In genomic region chr9:132372177-132373095, GRCh38 we compare ENCODE assay signal across 8 cellular contexts. TPM values are rescaled to one million over a fixed set of nuclear protein-coding genes. Genes with fewer than 3 reads are reported as not detected.
DNase-seq lines count a peak whose midpoint lies in the region; ATAC-seq, FAIRE-seq and TF ChIP-seq lines count a peak whose summit lies in the region.

No MANE protein-coding gene starts in this region.

- H3K27ac ChIP-seq in OCI-LY1 (ENCODE audit: low read depth, low read length, poor library complexity, severe bottlenecking) (no peak overlapping the region), H9 (ENCODE audit: insufficient read length, low read depth, low read length) (no peak overlapping the region)

- no peak overlapping the region for H2BK20ac ChIP-seq in H9 (ENCODE audit: low read depth, low read length, poor library complexity, severe bottlenecking)

- H3K4me2 ChIP-seq in OCI-LY1 (ENCODE audit: low read length) (peak overlapping the region; percentile 10; the same call in 1 of the 2 replicates), H9 (ENCODE audit: insufficient read depth, insufficient read length, low read length) (no peak overlapping the region)

- H3K4me3 Mint-ChIP-seq in naive B cell (peak overlapping the region in 7 of 8 donors; percentile 58 to 90 (median 87)), H9 (no peak overlapping the region), nephron progenitor cell (no peak overlapping the region)

- H3K18ac ChIP-seq in H9 (ENCODE audit: insufficient read length, low read depth, low read length): no peak overlapping the region

- H3K27ac Mint-ChIP-seq in naive B cell (peak overlapping the region; percentile 82 to 98 (median 92)), H9 (peak overlapping the region in 1 of 3 experiments; percentile 69; a peak in 1 of 7 replicates), nephron progenitor cell (no peak overlapping the region)

- H3K4me1 Mint-ChIP-seq in naive B cell (peaks cover 28 to 56% (median 48%) of the 10 kb centered on the region in 3 donors), H9 (peaks cover 2 to 3% of the 10 kb centered on the region in 2 experiments; a peak in 2 of 4 replicates), nephron progenitor cell (peaks cover 32% of the 10 kb centered on the region)

- no peak overlapping the region for H4K5ac ChIP-seq in H9 (ENCODE audit: insufficient read length, low read depth, low read length)

- H3K9me2 ChIP-seq in OCI-LY1 (ENCODE audit: low read depth, low read length): no peaks in the 10 kb centered on the region

- peak; percentile 35 for FAIRE-seq in D721Med (lab: Jason Lieb, UNC)

- H4K20me1 ChIP-seq in OCI-LY1 (ENCODE audit: insufficient read depth, low read length): no peaks in the 10 kb centered on the region
- H4K20me1 ChIP-seq in H9 (ENCODE audit: control insufficient read depth, insufficient read depth, insufficient read length): no peaks in the 10 kb centered on the region

- TF ChIP-seq CTCF in D721Med (IDR thresholded peaks at IDR 0.05; ENCODE audit: insufficient read depth, missing control alignments): no peak
- no peak for TF ChIP-seq CTCF in OCI-LY1 (IDR thresholded peaks at IDR 0.05; ENCODE audit: low read length)
- TF ChIP-seq CTCF in H9 (conservative IDR thresholded peaks at IDR 0.05): no peak
- no peak for TF ChIP-seq CTCF in nephron progenitor cell (IDR thresholded peaks at IDR 0.05)

- H3K27me3 Mint-ChIP-seq in naive B cell: no peaks in the 10 kb centered on the region
- H3K27me3 Mint-ChIP-seq in H9 (ENCODE audit: low read depth): no peaks in the 10 kb centered on the region; the same call in 1 of the 2 replicates
- peaks cover 5% of the 10 kb centered on the region for H3K27me3 Mint-ChIP-seq in nephron progenitor cell (ENCODE audit: low read depth, poor library complexity)

- WGBS in H9 (ENCODE audit: extremely low coverage, insufficient read length, low lambda C conversion rate): no CpG with 5 or more reads among the region's 14 CpGs

- no peak overlapping the region for H3K4ac ChIP-seq in H9 (ENCODE audit: low read depth, low read length)

- H3K56ac ChIP-seq in H9 (ENCODE audit: insufficient read length, low read depth, low read length): no peak overlapping the region

- H2AK5ac ChIP-seq in H9 (ENCODE audit: insufficient read length, low read length): no peak overlapping the region

- no peak overlapping the region for H2BK120ac ChIP-seq in H9 (ENCODE audit: low read depth, low read length, poor library complexity, severe bottlenecking)

- H2AFZ ChIP-seq in OCI-LY1 (ENCODE audit: low read length) (no peak overlapping the region), H9 (ENCODE audit: low read length) (no peak overlapping the region)

- no peak overlapping the region for H4K91ac ChIP-seq in H9 (ENCODE audit: insufficient read length, low read depth, low read length)

- no peak overlapping the region for H4K8ac ChIP-seq in H9 (replicated peaks; ENCODE audit: insufficient read length, low read depth, low read length)

- H3K79me2 ChIP-seq in OCI-LY1 (ENCODE audit: insufficient read depth, low read length) (no peaks in the 10 kb centered on the region), H9 (ENCODE audit: insufficient read depth, low read length) (no peaks in the 10 kb centered on the region)

- 0 out of 2 replicates have a peak, but pooled peaks cover 5% of the 10 kb centered on the region for H3F3A ChIP-seq in OCI-LY1 (ENCODE audit: insufficient read depth, low read length)

- no peaks in the 10 kb centered on the region for H3K23me2 ChIP-seq in H9 (ENCODE audit: insufficient read length, low read depth, low read length, poor library complexity, severe bottlenecking)

- no peak overlapping the region for H3K9ac ChIP-seq in OCI-LY1 (ENCODE audit: low read length)
- no peak overlapping the region for H3K9ac ChIP-seq in H9 (ENCODE audit: extremely low read depth, insufficient read length, low read length)

- H3K36me3 Mint-ChIP-seq in naive B cell: peaks cover 0 to 4% of the 10 kb centered on the region in 2 donors
- no peaks in the 10 kb centered on the region; a peak in 1 of 7 replicates for H3K36me3 Mint-ChIP-seq in H9 (ENCODE audit: insufficient read depth in 1 of 3, low read depth in 3 of 3)
- H3K36me3 Mint-ChIP-seq in nephron progenitor cell (ENCODE audit: low read depth): no peaks in the 10 kb centered on the region

- H3K4me1 ChIP-seq in OCI-LY1 (ENCODE audit: insufficient read depth, low read length, severe bottlenecking) (peaks cover 30% of the 10 kb centered on the region), H9 (ENCODE audit: insufficient read depth, low read length) (no peaks in the 10 kb centered on the region)

- H3K14ac ChIP-seq in H9 (ENCODE audit: insufficient read depth, low read length): no peak overlapping the region

- H3K9me3 ChIP-seq in OCI-LY1 (ENCODE audit: low read length) (no peaks in the 10 kb centered on the region), H9 (ENCODE audit: control insufficient read depth, low read depth, low read length) (peaks cover 4% of the 10 kb centered on the region)

- H2BK12ac ChIP-seq in H9 (ENCODE audit: insufficient read length, low read depth, low read length): no peak overlapping the region

- peaks cover 21% of the 10 kb centered on the region for H3K36me3 ChIP-seq in OCI-LY1 (ENCODE audit: insufficient read depth, low read length)

- no peaks in the 10 kb centered on the region for H3K79me1 ChIP-seq in H9 (ENCODE audit: insufficient read depth, low read depth, low read length, poor library complexity, severe bottlenecking)

- no peak overlapping the region for H3K23ac ChIP-seq in H9 (ENCODE audit: insufficient read length, low read depth, low read length)

- peak; percentile 51 to 61 for ATAC-seq in naive B cell (ENCODE audit: low read depth in 2 of 2)

- H2BK15ac ChIP-seq in H9 (ENCODE audit: low read depth, low read length): no peak overlapping the region

- no peak overlapping the region for H3K4me3 ChIP-seq in OCI-LY1 (ENCODE audit: low read depth, low read length, poor library complexity, severe bottlenecking)

- H3K9me3 Mint-ChIP-seq in naive B cell (no peaks in the 10 kb centered on the region), H9 (no peaks in the 10 kb centered on the region), nephron progenitor cell (no peaks in the 10 kb centered on the region)

- peak; percentile 58 for DNase-seq in D721Med (ENCODE audit: insufficient read length, low spot score)
- DNase-seq in dermis microvascular lymphatic vessel endothelial cell (ENCODE audit: low read depth in 2 of 2): peak; percentile 91 to 99
- DNase-seq in naive B cell: no peak
- no peak for DNase-seq in NCI-H345 (lab: John Stamatoyannopoulos, UW)
- DNase-seq in NCI-H2196 (lab: John Stamatoyannopoulos, UW; ENCODE audit: unreplicated experiment): no peak
- no peak for DNase-seq in H9
- no peak for DNase-seq in nephron progenitor cell

- no peaks in the 10 kb centered on the region for H3K27me3 ChIP-seq in OCI-LY1 (ENCODE audit: insufficient read depth, low read length)
- no peaks in the 10 kb centered on the region for H3K27me3 ChIP-seq in H9 (ENCODE audit: insufficient read depth, low read length)

- H2BK5ac ChIP-seq in H9 (ENCODE audit: insufficient read length, low read length): no peak overlapping the region

- H3T11ph ChIP-seq in H9 (ENCODE audit: low read length): no peak overlapping the region

RNA-seq across cellular contexts. Expression of gene SETX, which starts 17.6 kb away (rescaled TPM):
- total RNA-seq in dermis microvascular lymphatic vessel endothelial cell (57.0 and 76.0 TPM in 2 replicates), H9 (2021) (43.1 and 44.3 TPM in 2 replicates)
- 10 to 100 TPM; 12.7 to 70.1 (median 46.5) TPM for polyA plus RNA-seq in naive B cell (ENCODE audit: low read depth in 6 of 6)

RNA-seq across cellular contexts. Expression of gene TTF1, which starts 34.2 kb away (rescaled TPM):
- total RNA-seq in dermis microvascular lymphatic vessel endothelial cell (7.4 and 7.7 TPM in 2 replicates), H9 (2021) (24.2 and 26.9 TPM in 2 replicates)
- 10 to 100 TPM in 1 of 6 donors, 1 to 10 TPM in 5; 4.3 to 11.6 (median 8.9) TPM for polyA plus RNA-seq in naive B cell (ENCODE audit: low read depth in 6 of 6)

RNA-seq across cellular contexts. Expression of gene CFAP77, which starts 37.6 kb away (rescaled TPM):
- total RNA-seq in dermis microvascular lymphatic vessel endothelial cell: 0.13 TPM in 1 of 2 replicates, not detected in the other
- polyA plus RNA-seq in naive B cell (ENCODE audit: low read depth in 6 of 6): under 1 TPM in 1 of 6 donors, not detected in 5; 0.16 TPM
- 0.72 and 0.86 TPM in 2 replicates for total RNA-seq in H9 (2021)

Comparison
In these comparisons a context has a peak if more than half of its experiments do, and no peak if none do; other contexts are left out.
1. DNase-seq: peak in D721Med (single experiment) and dermis microvascular lymphatic vessel endothelial cell (2 of 2); none in naive B cell (single experiment), NCI-H345 (single experiment), NCI-H2196 (single experiment), H9 (single experiment) and nephron progenitor cell (single experiment).
2. H3K4me3 Mint-ChIP-seq: peak in naive B cell (7 of 8); none in H9 (0 of 2) and nephron progenitor cell (single experiment).